ENCODE assay signal across 35 cellular contexts in genomic region chr2:24939353-24939752, GRCh38. TPM values are rescaled to one million over a fixed set of nuclear protein-coding genes. Genes with fewer than 3 reads are reported as not detected.
DNase-seq lines count a peak whose midpoint lies in the region; ATAC-seq, FAIRE-seq and TF ChIP-seq lines count a peak whose summit lies in the region.
"Had no signal": no experiment of that assay in that cellular context is flagged by ENCODE, and none has a peak within 500 bp of the region (broad histone marks: within the 10 kb centered on the region; RNA-seq: fewer than 3 reads in every experiment).

No MANE protein-coding gene starts in this region.

- 22% methylated on average over 6 of the region's 6 CpGs for WGBS in HepG2 (ENCODE audit: low lambda C conversion rate)
- 43% methylated on average over 3 of the region's 6 CpGs for WGBS in right lobe of liver (ENCODE audit: insufficient coverage, low coverage, low lambda C conversion rate, missing lambda C conversion rate)
- 12% methylated on average over 6 of the region's 6 CpGs for WGBS in K562 (ENCODE audit: insufficient coverage, low coverage, missing lambda C conversion rate)

- DNase-seq in HepG2 (ENCODE audit: low spot score) (no peak), right lobe of liver (no peak), astrocyte (ENCODE audit: low read depth) (no peak), K562 (ENCODE audit: extremely low read depth in 1 of 4, low spot score in 3 of 4) (no peak)
- DNase-seq: 8988T; ACHN; AML-193; BE2C; C1 segment of cervical spinal cord; Caco-2; Calu3; CD4-positive, alpha-beta memory T cell; CD4-positive, alpha-beta T cell; CD4-positive, CD25-positive, alpha-beta regulatory T cell; CD8-positive, alpha-beta memory T cell; CD8-positive, alpha-beta T cell; COR-L47; DMS 273 treated with DMSO at 0.1 percent for 48 hours; DMS153; DMS53; DMS79; DMS79 treated with DMSO at 0.1 percent for 48 hours; DND-41; EL had no signal

- no peak for TF ChIP-seq CTCF in HepG2 (CRISPR knock-in tag; IDR thresholded peaks at IDR 0.05)
- TF ChIP-seq CTCF in right lobe of liver (IDR thresholded peaks at IDR 0.05): no peak
- no peak for TF ChIP-seq CTCF in astrocyte (IDR thresholded peaks at IDR 0.05; ENCODE audit: insufficient read depth, low read depth, low read length)
- no peak for TF ChIP-seq CTCF in K562 (IDR thresholded peaks at IDR 0.05 in 2 of 3, conservative IDR thresholded peaks at IDR 0.05 in 1 of 3; ENCODE audit: insufficient read depth in 2 of 3, low read depth in 1 of 3, low read length in 3 of 3)

- no peaks in the 10 kb centered on the region for H3K36me3 Mint-ChIP-seq in astrocyte (ENCODE audit: low read depth, unreplicated experiment)
- H3K36me3 Mint-ChIP-seq: CD4-positive, alpha-beta memory T cell; CD4-positive, CD25-positive, alpha-beta regulatory T cell; CD8-positive, alpha-beta T cell had no signal

- no peak overlapping the region for H3K27ac Mint-ChIP-seq in astrocyte (ENCODE audit: unreplicated experiment)
- H3K27ac Mint-ChIP-seq: B cell; CD14-positive monocyte; CD4-positive, alpha-beta memory T cell; CD4-positive, alpha-beta T cell; CD8-positive, alpha-beta T cell had no signal

- CTCF ChIA-PET in HepG2 (lab: Yijun Ruan, JAX; ENCODE audit: low intra/inter-chr PET ratio, low total read pairs): no interaction called here
- CTCF ChIA-PET in K562 (lab: Yijun Ruan, JAX; ENCODE audit: low intra/inter-chr PET ratio): no interaction called here

- intact Hi-C loops in HepG2 (cut with micrococcal nuclease; ENCODE audit: unreplicated experiment) (no loop called here), right lobe of liver (cut with DNase I) (no loop called here), K562 (cut with micrococcal nuclease) (no loop called here)

- no peak for TF ChIP-seq EP300 in HepG2 (IDR thresholded peaks at IDR 0.05; ENCODE audit: low read depth in 2 of 2, low read length in 2 of 2)
- no peak for TF ChIP-seq EP300 in HepG2 (CRISPR knock-in tag; IDR thresholded peaks at IDR 0.05; ENCODE audit: borderline replicate concordance)
- no peak for TF ChIP-seq EP300 in K562 (IDR thresholded peaks at IDR 0.05; ENCODE audit: low read length)

- H3K27ac ChIP-seq in HepG2 (ENCODE audit: extremely low read length, insufficient read depth, low read length) (no peak overlapping the region), right lobe of liver (no peak overlapping the region), astrocyte (ENCODE audit: low read depth, low read length) (no peak overlapping the region), K562 (ENCODE audit: extremely low read depth, low read depth, low read length) (no peak overlapping the region)
- H3K27ac ChIP-seq: 22Rv1; A549; BLaER1; BLaER1 treated with 17β-estradiol and CSF1 and Interleukin-3, amounts not matched to agents 10 nM and 100 nM; C4-2B had no signal

- no peak for TF ChIP-seq RAD21 in HepG2 (CRISPR knock-in tag; IDR thresholded peaks at IDR 0.05)
- TF ChIP-seq RAD21 in K562 (CRISPR knock-in tag; conservative IDR thresholded peaks at IDR 0.05 in 1 of 2, IDR thresholded peaks at IDR 0.05 in 1 of 2): no peak

- H3K4me2 ChIP-seq in HepG2 (ENCODE audit: low read depth, low read length): no peak overlapping the region
- no peak overlapping the region for H3K4me2 ChIP-seq in astrocyte (ENCODE audit: low read length)
- no peak overlapping the region for H3K4me2 ChIP-seq in K562 (ENCODE audit: insufficient read depth, low read length)
- H3K4me2 ChIP-seq: A549; BLaER1; BLaER1 treated with 17β-estradiol and CSF1 and Interleukin-3, amounts not matched to agents 10 nM and 100 nM had no signal

- H3K9me3 ChIP-seq in HepG2 (ENCODE audit: low read length) (no peaks in the 10 kb centered on the region), right lobe of liver (no peaks in the 10 kb centered on the region), astrocyte (ENCODE audit: insufficient read depth, low read depth, low read length) (no peaks in the 10 kb centered on the region), K562 (replicated peaks; ENCODE audit: control insufficient read depth, insufficient read depth, low read depth, low read length) (no peaks in the 10 kb centered on the region)
- H3K9me3 ChIP-seq: A549; BE2C; BLaER1; BLaER1 treated with 17β-estradiol and CSF1 and Interleukin-3, amounts not matched to agents 10 nM and 100 nM; Caco-2 had no signal

- no peak for TF ChIP-seq POLR2A in HepG2 (IDR thresholded peaks at IDR 0.05; ENCODE audit: insufficient read depth in 1 of 2, low read depth in 2 of 2, low read length in 2 of 2)
- TF ChIP-seq POLR2A in right lobe of liver (IDR thresholded peaks at IDR 0.05): no peak
- TF ChIP-seq POLR2A in K562 (conservative IDR thresholded peaks at IDR 0.05): no peak

- no peak overlapping the region for H3K9ac ChIP-seq in HepG2 (ENCODE audit: insufficient read depth, low read depth, low read length)
- no peak overlapping the region for H3K9ac ChIP-seq in astrocyte (ENCODE audit: low read length)
- H3K9ac ChIP-seq in K562 (ENCODE audit: insufficient read depth in 1 of 2, low read depth in 2 of 2, low read length in 2 of 2): no peak overlapping the region
- H3K9ac ChIP-seq: BLaER1; BLaER1 treated with 17β-estradiol and CSF1 and Interleukin-3, amounts not matched to agents 10 nM and 100 nM had no signal

- no peaks in the 10 kb centered on the region for H3K9me3 Mint-ChIP-seq in astrocyte (ENCODE audit: unreplicated experiment)
- H3K9me3 Mint-ChIP-seq: CD14-positive monocyte; CD4-positive, alpha-beta memory T cell; CD4-positive, alpha-beta T cell; CD4-positive, CD25-positive, alpha-beta regulatory T cell; CD8-positive, alpha-beta memory T cell; CD8-positive, alpha-beta T cell had no signal

- FAIRE-seq in HepG2 (lab: Jason Lieb, UNC): no peak
- no peak for FAIRE-seq in astrocyte (lab: Jason Lieb, UNC)
- FAIRE-seq in K562 (lab: Jason Lieb, UNC): no peak
- FAIRE-seq: A204.1, A549, D721Med had no signal

- H3K79me2 ChIP-seq in HepG2 (ENCODE audit: insufficient read depth, low read length) (no peaks in the 10 kb centered on the region), astrocyte (ENCODE audit: insufficient read depth, low read length) (no peaks in the 10 kb centered on the region), K562 (ENCODE audit: control insufficient read depth, insufficient read depth, low read length) (no peaks in the 10 kb centered on the region)

- H3K36me3 ChIP-seq in HepG2 (replicated peaks in 1 of 2; ENCODE audit: control insufficient read depth in 1 of 2, insufficient read depth in 2 of 2, low read length in 2 of 2) (no peaks in the 10 kb centered on the region), right lobe of liver (no peaks in the 10 kb centered on the region), astrocyte (ENCODE audit: insufficient read depth, low read length) (no peaks in the 10 kb centered on the region), K562 (ENCODE audit: control insufficient read depth, insufficient read depth, low read length) (no peaks in the 10 kb centered on the region)
- H3K36me3 ChIP-seq: BE2C; BLaER1; BLaER1 treated with 17β-estradiol and CSF1 and Interleukin-3, amounts not matched to agents 10 nM and 100 nM had no signal

- H3K9me1 ChIP-seq in K562 (ENCODE audit: control insufficient read depth, insufficient read depth, low read length): no peaks in the 10 kb centered on the region

- H4K20me1 ChIP-seq in HepG2 (ENCODE audit: insufficient read depth, low read length): no peaks in the 10 kb centered on the region
- no peaks in the 10 kb centered on the region for H4K20me1 ChIP-seq in astrocyte (ENCODE audit: insufficient read depth, low read length)
- no peaks in the 10 kb centered on the region for H4K20me1 ChIP-seq in K562 (replicated peaks; ENCODE audit: control insufficient read depth, insufficient read depth, low read length)
- H4K20me1 ChIP-seq: BLaER1; BLaER1 treated with 17β-estradiol and CSF1 and Interleukin-3, amounts not matched to agents 10 nM and 100 nM had no signal

- POLR2A ChIA-PET in HepG2 (lab: Yijun Ruan, JAX) (no interaction called here), K562 (lab: Yijun Ruan, JAX) (interaction anchor here (1.2 kb wide), 1 partner anchor 25 kb away, joined by 3 read pairs; no protein-coding TSS in a partner anchor)

- BruUV-seq in HepG2 (replicated peaks; lab: Mats Ljungman, UMichigan): no TSS peak
- no TSS peak for BruUV-seq in K562 (replicated peaks; lab: Mats Ljungman, UMichigan)

- H2AFZ ChIP-seq in HepG2 (ENCODE audit: low read length): no peak overlapping the region
- no peak overlapping the region for H2AFZ ChIP-seq in astrocyte (ENCODE audit: low read depth, low read length)
- no peak overlapping the region for H2AFZ ChIP-seq in K562 (ENCODE audit: low read depth, low read length)

- peaks cover 9% of the 10 kb centered on the region for H3K4me1 ChIP-seq in HepG2 (ENCODE audit: insufficient read depth, low read length)
- no peaks in the 10 kb centered on the region for H3K4me1 ChIP-seq in right lobe of liver
- H3K4me1 ChIP-seq in astrocyte (ENCODE audit: insufficient read depth, low read length): no peaks in the 10 kb centered on the region
- no peaks in the 10 kb centered on the region for H3K4me1 ChIP-seq in K562 (replicated peaks in 1 of 2; ENCODE audit: control insufficient read depth in 2 of 2, insufficient read depth in 2 of 2, low read length in 2 of 2)
- H3K4me1 ChIP-seq: A549; BE2C; BLaER1; BLaER1 treated with 17β-estradiol and CSF1 and Interleukin-3, amounts not matched to agents 10 nM and 100 nM; Caco-2 had no signal

- no peak for ATAC-seq in HepG2
- ATAC-seq in right lobe of liver: no peak
- ATAC-seq in K562: no peak
- ATAC-seq in activated CD4-positive, CD25-positive, alpha-beta regulatory T cell treated with anti-CD3 and anti-CD28 coated beads, Interleukin-2, amount 50 U/mL, for 24 hours: no peak
- ATAC-seq in GM21619 (IDR thresholded peaks at IDR 0.05; ENCODE audit: unreplicated experiment): no peak
- ATAC-seq: A549; CD8-positive, alpha-beta T cell had no signal

- H3K4me1 Mint-ChIP-seq in astrocyte (ENCODE audit: low read depth, unreplicated experiment): peaks cover 2% of the 10 kb centered on the region
- H3K4me1 Mint-ChIP-seq: B cell; CD14-positive monocyte; CD4-positive, alpha-beta memory T cell; CD4-positive, CD25-positive, alpha-beta regulatory T cell; CD8-positive, alpha-beta memory T cell had no signal

- H3K4me3 Mint-ChIP-seq in astrocyte (ENCODE audit: unreplicated experiment): peak overlapping the region; percentile 34
- H3K4me3 Mint-ChIP-seq: B cell; CD14-positive monocyte; CD4-positive, alpha-beta memory T cell; CD4-positive, alpha-beta T cell; CD4-positive, CD25-positive, alpha-beta regulatory T cell; CD8-positive, alpha-beta memory T cell; CD8-positive, alpha-beta T cell had no signal

- H3K27me3 Mint-ChIP-seq in astrocyte (ENCODE audit: low read depth, unreplicated experiment): peaks cover 2% of the 10 kb centered on the region
- H3K27me3 Mint-ChIP-seq: B cell; CD4-positive, alpha-beta memory T cell; CD4-positive, alpha-beta T cell; CD4-positive, CD25-positive, alpha-beta regulatory T cell; CD8-positive, alpha-beta memory T cell had no signal

- in situ Hi-C loops in HepG2 (cut with HindIII; ENCODE audit: extremely low pct_ligation_motif_present, low pct_unique_long_range_greater_than_20kb) (no loop called here), K562 (cut with MboI) (no loop called here)

- no peak overlapping the region for H3K4me3 ChIP-seq in HepG2 (replicated peaks in 1 of 3; ENCODE audit: insufficient read depth in 1 of 3, low read depth in 2 of 3, low read length in 3 of 3)
- no peak overlapping the region for H3K4me3 ChIP-seq in right lobe of liver
- H3K4me3 ChIP-seq in astrocyte (ENCODE audit: insufficient read depth, low read depth, low read length): no peak overlapping the region
- H3K4me3 ChIP-seq in K562: no peak overlapping the region
- H3K4me3 ChIP-seq: A549; BLaER1; BLaER1 treated with 17β-estradiol and CSF1 and Interleukin-3, amounts not matched to agents 10 nM and 100 nM had no signal

- H3K27me3 ChIP-seq in HepG2 (ENCODE audit: control insufficient read depth in 1 of 2, insufficient read depth in 2 of 2, low read length in 2 of 2) (0 out of 5 replicates have a peak, but pooled peaks cover 0 to 2% of the 10 kb centered on the region in 2 experiments), right lobe of liver (no peaks in the 10 kb centered on the region), astrocyte (ENCODE audit: insufficient read depth, low read length) (no peaks in the 10 kb centered on the region), K562 (ENCODE audit: control insufficient read depth in 2 of 2, insufficient read depth in 2 of 2, low read length in 2 of 2) (no peaks in the 10 kb centered on the region)
- H3K27me3 ChIP-seq: BE2C; BLaER1; BLaER1 treated with 17β-estradiol and CSF1 and Interleukin-3, amounts not matched to agents 10 nM and 100 nM had no signal

RNA-seq across cellular contexts. Expression of gene ADCY3, which starts 19.3 kb away (rescaled TPM):
- total RNA-seq in HepG2 (2016; rRNA removed; fragmentation: Illumina TruSeq; extraction: Trizol) (0.11 TPM in 1 of 2 replicates, not detected in the other), right lobe of liver (1 to 10 TPM; 2.2 to 7.0 (median 5.6) TPM), astrocyte (12.5 and 20.5 TPM in 2 replicates), K562 (2014; rRNA removed) (21.8 and 34.0 TPM in 2 replicates), K562 (2014; rRNA removed; fragmentation: Illumina TruSeq; extraction: Trizol) (23.8 and 26.3 TPM in 2 replicates), K562 (2015; rRNA removed; fragmentation: Illumina TruSeq; extraction: Trizol) (20.2 and 21.5 TPM in 2 replicates), K562 (2021) (51.5 and 54.8 TPM in 2 replicates)
- not detected in 2 replicates for total RNA-seq in HepG2 (2016; cell fraction: cytosol; rRNA removed; fragmentation: Illumina TruSeq; extraction: Trizol; ENCODE audit: low read depth)
- 0.13 and 0.21 TPM in 2 replicates for total RNA-seq in HepG2 (2016; cell fraction: insoluble cytoplasmic fraction; rRNA removed; fragmentation: Illumina TruSeq; extraction: Trizol)
- total RNA-seq in HepG2 (2016; cell fraction: membrane; rRNA removed; fragmentation: Illumina TruSeq; extraction: Trizol): 0.21 TPM in 1 of 2 replicates, not detected in the other
- not detected in 2 replicates for total RNA-seq in HepG2 (2016; cell fraction: nucleus; rRNA removed; fragmentation: Illumina TruSeq; extraction: Trizol)
- polyA plus RNA-seq in HepG2 (2011; rRNA removed) (0.40 and 0.61 TPM in 2 replicates), K562 (2011; rRNA removed) (36.6 and 39.0 TPM in 2 replicates), K562 (2014; fragmentation: Illumina TruSeq; extraction: Trizol) (42.6 and 45.5 TPM in 2 replicates), K562 (2014; fragmentation: Nextera tagmentation; extraction: Ambion mirVana) (1 to 10 TPM; 1.5 to 2.6 TPM), K562 (2014; rRNA removed) (40.9 and 47.0 TPM in 2 replicates)
- polyA plus RNA-seq in HepG2 (2011; cell fraction: cytosol; rRNA removed): 0.10 and 0.42 TPM in 2 replicates
- 1.8 and 2.6 TPM in 2 replicates for polyA plus RNA-seq in HepG2 (2011; cell fraction: nucleus; rRNA removed)
- polyA plus RNA-seq in HepG2 (2012): 0.12 and 0.13 TPM in 2 replicates
- polyA plus RNA-seq in HepG2 (2016; cell fraction: cytosol; fragmentation: Illumina TruSeq; extraction: Trizol; ENCODE audit: low read depth): not detected in 2 replicates
- not detected in 2 replicates for polyA plus RNA-seq in HepG2 (2016; cell fraction: insoluble cytoplasmic fraction; fragmentation: Illumina TruSeq; extraction: Trizol; ENCODE audit: low read depth)
- 0.36 TPM in 1 of 2 replicates, not detected in the other for polyA plus RNA-seq in HepG2 (2016; cell fraction: membrane; fragmentation: Illumina TruSeq; extraction: Trizol; ENCODE audit: low read depth)
- not detected in 2 replicates for polyA plus RNA-seq in HepG2 (2016; cell fraction: nucleus; fragmentation: Illumina TruSeq; extraction: Trizol; ENCODE audit: insufficient read depth, low read depth)
- 1.3 and 222 TPM in 2 replicates for polyA minus RNA-seq in HepG2 (2011; rRNA and poly(A)+ RNA removed; ENCODE audit: low replicate concordance)
- 1.1 and 1.8 TPM in 2 replicates for polyA minus RNA-seq in HepG2 (2011; cell fraction: cytosol; rRNA and poly(A)+ RNA removed)
- 0.77 and 1.2 TPM in 2 replicates for polyA minus RNA-seq in HepG2 (2011; cell fraction: nucleus; rRNA and poly(A)+ RNA removed)
- total RNA-seq in K562 (2011; cell fraction: chromatin; rRNA removed; ENCODE audit: low replicate concordance): 110 and 220 TPM in 2 replicates
- 147 and 161 TPM in 2 replicates for total RNA-seq in K562 (2011; cell fraction: nucleolus; rRNA removed)
- total RNA-seq in K562 (2011; cell fraction: nucleoplasm; rRNA removed): 106 and 109 TPM in 2 replicates
- polyA plus RNA-seq in K562 (2011; cell fraction: cytosol; rRNA removed): 34.9 and 56.0 TPM in 2 replicates
- polyA plus RNA-seq in K562 (2011; cell fraction: nucleus; rRNA removed): 171 and 243 TPM in 2 replicates
- polyA plus RNA-seq in K562 (2012): 27.9 and 41.6 TPM in 2 replicates
- polyA minus RNA-seq in K562 (2011; rRNA and poly(A)+ RNA removed): 47.4 and 65.5 TPM in 2 replicates
- 22.6 and 27.7 TPM in 2 replicates for polyA minus RNA-seq in K562 (2011; cell fraction: cytosol; rRNA and poly(A)+ RNA removed)
- polyA minus RNA-seq in K562 (2011; cell fraction: nucleus; rRNA and poly(A)+ RNA removed): 45.9 and 47.4 TPM in 2 replicates

RNA-seq across cellular contexts. Expression of gene DNAJC27, which starts 32.4 kb away (rescaled TPM):
- total RNA-seq in HepG2 (2016; rRNA removed; fragmentation: Illumina TruSeq; extraction: Trizol) (2.3 and 3.1 TPM in 2 replicates), right lobe of liver (1 to 10 TPM; 1.1 to 2.1 (median 1.7) TPM), astrocyte (3.1 and 3.5 TPM in 2 replicates), K562 (2014; rRNA removed) (1.6 and 3.0 TPM in 2 replicates), K562 (2014; rRNA removed; fragmentation: Illumina TruSeq; extraction: Trizol) (3.2 TPM in 2 replicates), K562 (2015; rRNA removed; fragmentation: Illumina TruSeq; extraction: Trizol) (2.8 and 4.0 TPM in 2 replicates), K562 (2021) (2.4 and 2.8 TPM in 2 replicates)
- total RNA-seq in HepG2 (2016; cell fraction: cytosol; rRNA removed; fragmentation: Illumina TruSeq; extraction: Trizol; ENCODE audit: low read depth): 0.79 and 1.5 TPM in 2 replicates
- total RNA-seq in HepG2 (2016; cell fraction: insoluble cytoplasmic fraction; rRNA removed; fragmentation: Illumina TruSeq; extraction: Trizol): 2.2 and 3.0 TPM in 2 replicates
- 1.4 and 1.5 TPM in 2 replicates for total RNA-seq in HepG2 (2016; cell fraction: membrane; rRNA removed; fragmentation: Illumina TruSeq; extraction: Trizol)
- 7.0 and 8.0 TPM in 2 replicates for total RNA-seq in HepG2 (2016; cell fraction: nucleus; rRNA removed; fragmentation: Illumina TruSeq; extraction: Trizol)
- polyA plus RNA-seq in HepG2 (2011; rRNA removed) (3.7 TPM in 2 replicates), K562 (2011; rRNA removed) (3.8 and 4.3 TPM in 2 replicates), K562 (2014; fragmentation: Illumina TruSeq; extraction: Trizol) (2.3 and 3.0 TPM in 2 replicates), K562 (2014; fragmentation: Nextera tagmentation; extraction: Ambion mirVana) (1 to 10 TPM in 1 of 2 experiments, under 1 TPM in 1; 0.53 to 1.1 TPM), K562 (2014; rRNA removed) (3.2 and 5.9 TPM in 2 replicates)
- 1.2 and 1.8 TPM in 2 replicates for polyA plus RNA-seq in HepG2 (2011; cell fraction: cytosol; rRNA removed)
- 6.6 and 7.5 TPM in 2 replicates for polyA plus RNA-seq in HepG2 (2011; cell fraction: nucleus; rRNA removed)
- 3.3 and 3.4 TPM in 2 replicates for polyA plus RNA-seq in HepG2 (2012)
- polyA plus RNA-seq in HepG2 (2016; cell fraction: cytosol; fragmentation: Illumina TruSeq; extraction: Trizol; ENCODE audit: low read depth): 0.52 and 1.00 TPM in 2 replicates
- polyA plus RNA-seq in HepG2 (2016; cell fraction: insoluble cytoplasmic fraction; fragmentation: Illumina TruSeq; extraction: Trizol; ENCODE audit: low read depth): 1.5 and 1.7 TPM in 2 replicates
- 1.0 TPM in 2 replicates for polyA plus RNA-seq in HepG2 (2016; cell fraction: membrane; fragmentation: Illumina TruSeq; extraction: Trizol; ENCODE audit: low read depth)
- 5.5 and 6.3 TPM in 2 replicates for polyA plus RNA-seq in HepG2 (2016; cell fraction: nucleus; fragmentation: Illumina TruSeq; extraction: Trizol; ENCODE audit: insufficient read depth, low read depth)
- 2.1 and 3.3 TPM in 2 replicates for polyA minus RNA-seq in HepG2 (2011; rRNA and poly(A)+ RNA removed; ENCODE audit: low replicate concordance)
- polyA minus RNA-seq in HepG2 (2011; cell fraction: cytosol; rRNA and poly(A)+ RNA removed): 1.2 and 1.5 TPM in 2 replicates
- polyA minus RNA-seq in HepG2 (2011; cell fraction: nucleus; rRNA and poly(A)+ RNA removed): 18.9 and 22.9 TPM in 2 replicates
- total RNA-seq in K562 (2011; cell fraction: chromatin; rRNA removed; ENCODE audit: low replicate concordance): 4.1 and 14.7 TPM in 2 replicates
- total RNA-seq in K562 (2011; cell fraction: nucleolus; rRNA removed): 4.2 and 4.5 TPM in 2 replicates
- 8.4 and 12.7 TPM in 2 replicates for total RNA-seq in K562 (2011; cell fraction: nucleoplasm; rRNA removed)
- polyA plus RNA-seq in K562 (2011; cell fraction: cytosol; rRNA removed): 0.60 and 2.4 TPM in 2 replicates
- polyA plus RNA-seq in K562 (2011; cell fraction: nucleus; rRNA removed): 6.5 and 7.5 TPM in 2 replicates
- 1.3 and 1.8 TPM in 2 replicates for polyA plus RNA-seq in K562 (2012)
- polyA minus RNA-seq in K562 (2011; rRNA and poly(A)+ RNA removed): 4.4 and 10.4 TPM in 2 replicates
- polyA minus RNA-seq in K562 (2011; cell fraction: cytosol; rRNA and poly(A)+ RNA removed): 0.46 and 2.7 TPM in 2 replicates
- polyA minus RNA-seq in K562 (2011; cell fraction: nucleus; rRNA and poly(A)+ RNA removed): 6.6 and 8.4 TPM in 2 replicates

Comparison
In these comparisons a context has a peak if more than half of its experiments do, and no peak if none do; other contexts are left out.
1. Of the 241 proteins assayed by ChIP-seq in both HepG2 and K562: peak only in HepG2: none; only in K562: KDM1A; in both: none; in neither: 240.